Comparison of ENCODE assay signal across 8 cellular contexts in genomic region chr19:16659464-16659831, GRCh38. TPM values are rescaled to one million over a fixed set of nuclear protein-coding genes. Genes with fewer than 3 reads are reported as not detected.
DNase-seq lines count a peak whose midpoint lies in the region; ATAC-seq and TF ChIP-seq lines count a peak whose summit lies in the region.

No MANE protein-coding gene starts in this region.

- H3K4me3 ChIP-seq in astrocyte of the cerebellum (ENCODE audit: low read depth, low read length) (peak overlapping the region; percentile 73), right lobe of liver (peak overlapping the region; percentile 70 to 98 (median 88)), thyroid gland (replicated peaks in 1 of 3) (peak overlapping the region; percentile 31 to 81 (median 48))

- H3K4me3 Mint-ChIP-seq in activated T-cell treated with anti-CD3 and anti-CD28 coated beads, Interleukin-2, amount 50 U/mL, for 24 hours, result peak overlapping the region; percentile 99

- H3K4me1 ChIP-seq in right lobe of liver, result peaks cover 0 to 18% (median 3%) of the 10 kb centered on the region in 4 donors
- peaks cover 15 to 23% of the 10 kb centered on the region in 2 donors for H3K4me1 ChIP-seq in thyroid gland

- DNase-seq in activated T-cell treated with anti-CD3 and anti-CD28 coated beads, Interleukin-2, amount 50 U/mL, for 24 hours, result no peak
- DNase-seq in activated T-cell treated with anti-CD3 and anti-CD28 coated beads for 4 hours (no peak), astrocyte of the cerebellum (ENCODE audit: low read depth) (no peak), right lobe of liver (no peak), thyroid gland (no peak), NCI-H510A treated with DMSO at 0.1 percent for 48 hours (lab: John Stamatoyannopoulos, UW) (no peak)
- DNase-seq in activated CD4-positive, CD25-positive, alpha-beta regulatory T cell treated with anti-CD3 and anti-CD28 coated beads, Interleukin-2, amount 50 U/mL, for 72 hours, result no peak

- peaks cover 52% of the 10 kb centered on the region for H3K36me3 Mint-ChIP-seq in activated T-cell treated with anti-CD3 and anti-CD28 coated beads, Interleukin-2, amount 50 U/mL, for 24 hours (ENCODE audit: low read depth)

- TF ChIP-seq POLR2A in right lobe of liver (IDR thresholded peaks at IDR 0.05) (no peak), thyroid gland (IDR thresholded peaks at IDR 0.05) (no peak)

- peaks cover 7% of the 10 kb centered on the region for H3K27me3 Mint-ChIP-seq in activated T-cell treated with anti-CD3 and anti-CD28 coated beads, Interleukin-2, amount 50 U/mL, for 24 hours

- H3K9me3 ChIP-seq in right lobe of liver, result no peaks in the 10 kb centered on the region
- H3K9me3 ChIP-seq in thyroid gland, result no peaks in the 10 kb centered on the region

- intact Hi-C loops in right lobe of liver (cut with DNase I) (no loop called here), thyroid gland (cut with DNase I) (no loop called here)

- TF ChIP-seq CTCF in astrocyte of the cerebellum (IDR thresholded peaks at IDR 0.05; ENCODE audit: low read depth, low read length, missing control alignments) (no peak), right lobe of liver (IDR thresholded peaks at IDR 0.05) (no peak), thyroid gland (IDR thresholded peaks at IDR 0.05) (no peak)

- H3K9me3 Mint-ChIP-seq in activated T-cell treated with anti-CD3 and anti-CD28 coated beads, Interleukin-2, amount 50 U/mL, for 24 hours, result no peaks in the 10 kb centered on the region

- in situ Hi-C loops in astrocyte of the cerebellum (cut with HindIII; ENCODE audit: low sequenced_read_pairs), result no loop called here

- peaks cover 0 to 41% (median 7%) of the 10 kb centered on the region in 4 donors for H3K36me3 ChIP-seq in right lobe of liver
- H3K36me3 ChIP-seq in thyroid gland, result peaks cover 4 to 29% of the 10 kb centered on the region in 2 donors

- H3K27ac Mint-ChIP-seq in activated T-cell treated with anti-CD3 and anti-CD28 coated beads, Interleukin-2, amount 50 U/mL, for 24 hours, result peak overlapping the region; percentile 100

- 2% methylated on average over 12 of the region's 14 CpGs for WGBS in right lobe of liver (ENCODE audit: insufficient coverage, low coverage, low lambda C conversion rate, missing lambda C conversion rate)
- WGBS in thyroid gland, 2 donors, result 0 to 1% methylated on average over 12 to 13 of the region's 14 CpGs

- ATAC-seq in right lobe of liver (no peak), GM19395 (IDR thresholded peaks at IDR 0.05; ENCODE audit: unreplicated experiment) (no peak)

- H3K27ac ChIP-seq in right lobe of liver (peak overlapping the region in 2 of 3 donors; percentile 64 to 75), thyroid gland (peak overlapping the region; percentile 68 to 92 (median 79))

- H3K27me3 ChIP-seq in right lobe of liver (no peaks in the 10 kb centered on the region), thyroid gland (no peaks in the 10 kb centered on the region)

- H3K4me1 Mint-ChIP-seq in activated T-cell treated with anti-CD3 and anti-CD28 coated beads, Interleukin-2, amount 50 U/mL, for 24 hours (ENCODE audit: low read depth), result peaks cover 43% of the 10 kb centered on the region

RNA-seq across cellular contexts. Expression of gene SMIM7, which starts 0.5 kb away (rescaled TPM):
- 10 to 100 TPM; 34.7 to 76.5 (median 41.2) TPM for total RNA-seq in right lobe of liver
- total RNA-seq in thyroid gland, result 100 to 1,000 TPM in 2 of 4 donors, 10 to 100 TPM in 2; 80.9 to 171 (median 119) TPM

RNA-seq across cellular contexts. Expression of gene TMEM38A, which starts 1.5 kb away (rescaled TPM):
- total RNA-seq in right lobe of liver (1 to 10 TPM; 2.7 to 8.3 (median 5.3) TPM), thyroid gland (1 to 10 TPM; 3.2 to 7.8 (median 5.6) TPM)

RNA-seq across cellular contexts. Expression of gene MED26, which starts 31.4 kb away (rescaled TPM):
- total RNA-seq in right lobe of liver, result 1 to 10 TPM; 3.4 to 5.4 (median 4.4) TPM
- total RNA-seq in thyroid gland, result 10 to 100 TPM in 1 of 4 donors, 1 to 10 TPM in 3; 4.4 to 12.9 (median 8.4) TPM
